In the genomic region with DNA sequence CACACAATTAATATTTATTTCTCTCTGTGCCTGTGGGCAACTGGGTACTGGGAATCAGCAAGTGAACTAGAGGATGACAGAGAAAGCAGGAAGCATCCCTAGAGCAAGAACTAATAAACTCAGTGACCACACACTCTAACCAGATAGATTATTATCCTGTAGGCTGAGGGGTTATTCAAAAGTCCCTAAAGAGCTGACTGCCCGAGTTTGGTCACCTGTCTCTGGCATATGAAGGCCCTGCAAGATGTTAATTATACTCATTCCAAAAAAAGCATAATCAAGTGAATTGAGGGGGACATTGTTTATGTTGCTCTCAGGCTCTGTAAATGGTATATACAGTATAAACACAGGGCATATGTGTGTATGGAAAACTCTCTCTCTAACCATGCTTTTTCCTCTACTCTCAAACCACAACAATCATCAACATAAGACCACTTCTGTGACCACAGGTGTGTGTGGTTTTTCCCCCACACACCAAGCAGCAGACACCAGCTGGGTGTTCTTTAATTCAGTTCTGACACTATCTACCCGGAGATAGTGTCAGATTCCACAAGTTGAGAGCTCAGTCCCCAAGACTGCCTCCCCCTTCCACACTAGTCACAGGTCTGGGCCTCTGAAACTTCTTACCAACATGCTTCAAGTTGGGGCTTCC, we compare ENCODE assay signal across 8 cellular contexts. TPM values are rescaled to one million over a fixed set of nuclear protein-coding genes. Genes with fewer than 3 reads are reported as not detected.
DNase-seq lines count a peak whose midpoint lies in the region; ATAC-seq, FAIRE-seq and TF ChIP-seq lines count a peak whose summit lies in the region.
"Had no signal": no experiment of that assay in that cellular context is flagged by ENCODE, and none has a peak within 500 bp of the region (broad histone marks: within the 10 kb centered on the region; RNA-seq: fewer than 3 reads in every experiment).

No MANE protein-coding gene starts in this region.

- peaks cover 4% of the 10 kb centered on the region for H3K9me3 Mint-ChIP-seq in osteocyte (ENCODE audit: unreplicated experiment)

- no peaks in the 10 kb centered on the region for H3K36me3 ChIP-seq in H7 (replicated peaks; ENCODE audit: control insufficient read depth, insufficient read depth, low read length)
- H3K36me3 ChIP-seq in small intestine (ENCODE audit: control insufficient read depth in 2 of 2, insufficient read depth in 2 of 2, low read length in 2 of 2) = no peaks in the 10 kb centered on the region

- no peaks in the 10 kb centered on the region for H3K9me3 ChIP-seq in small intestine (ENCODE audit: control insufficient read depth, low read depth)

- H3K4me3 Mint-ChIP-seq in osteocyte (ENCODE audit: unreplicated experiment) = no peak overlapping the region

- DNase-seq in activated CD8-positive, alpha-beta memory T cell treated with anti-CD3 and anti-CD28 coated beads, Interleukin-2, amount 50 U/mL, for 48 hours = peak; percentile 66
- DNase-seq in stimulated activated CD8-positive, alpha-beta memory T cell treated with anti-CD3 and anti-CD28 coated beads, Interleukin-4, amount 100 ng/mL, for 24 hours (ENCODE audit: low read depth) = peak; percentile 21
- no peak for DNase-seq in osteocyte (ENCODE audit: extremely low spot score, unreplicated experiment)
- no peak for DNase-seq in H7
- no peak for DNase-seq in small intestine
- DNase-seq: NCI-H146 had no signal

- H3K27me3 Mint-ChIP-seq in osteocyte (ENCODE audit: unreplicated experiment) = peaks cover 29% of the 10 kb centered on the region

- no peak for TF ChIP-seq CTCF in osteocyte (IDR thresholded peaks at IDR 0.05)

- FAIRE-seq in small intestine (lab: Jason Lieb, UNC) = no peak

- H3K4me3 ChIP-seq in H7 (ENCODE audit: insufficient read depth, low read depth, low read length) (no peak overlapping the region), small intestine (ENCODE audit: low read depth in 1 of 2, low read length in 2 of 2) (no peak overlapping the region)

- WGBS in small intestine, 3 donors = 30 to 65% (median 42%) methylated on average over 2 of the region's 2 CpGs

- no peak overlapping the region for H3K27ac ChIP-seq in small intestine (ENCODE audit: low read depth in 1 of 2, low read length in 1 of 2)

- no peaks in the 10 kb centered on the region for H3K4me1 ChIP-seq in small intestine (ENCODE audit: control insufficient read depth in 2 of 2, insufficient read depth in 1 of 2, low read depth in 1 of 2, low read length in 1 of 2)

- no peaks in the 10 kb centered on the region for H3K4me1 Mint-ChIP-seq in osteocyte (ENCODE audit: unreplicated experiment)

- no peak overlapping the region for H3K27ac Mint-ChIP-seq in osteocyte (ENCODE audit: unreplicated experiment)

- H3K36me3 Mint-ChIP-seq in osteocyte (ENCODE audit: unreplicated experiment) = no peaks in the 10 kb centered on the region

- H3K27me3 ChIP-seq in H7 (ENCODE audit: control insufficient read depth, insufficient read depth, low read length) (peaks cover 5% of the 10 kb centered on the region), small intestine (ENCODE audit: control insufficient read depth in 2 of 2, insufficient read depth in 2 of 2, low read length in 2 of 2) (no peaks in the 10 kb centered on the region)

- peak; percentile 78 for ATAC-seq in GM19351 (IDR thresholded peaks at IDR 0.05; ENCODE audit: unreplicated experiment)
- ATAC-seq in HG03159 (IDR thresholded peaks at IDR 0.05; ENCODE audit: unreplicated experiment) = peak; percentile 53

RNA-seq across cellular contexts. Expression of a gene that starts 6.2 kb away (rescaled TPM):
- total RNA-seq in osteocyte = 4.9 and 6.1 TPM in 2 replicates
- total RNA-seq in H7 (2014; rRNA removed; shearing (Covaris generic)) = 0.62 and 0.78 TPM in 2 replicates
- polyA plus RNA-seq in small intestine = 1 to 10 TPM in 2 of 3 donors, under 1 TPM in 1; 0.45 to 2.5 (median 1.4) TPM

RNA-seq across cellular contexts. Expression of a gene that starts 56.2 kb away (rescaled TPM):
- 13.1 and 13.5 TPM in 2 replicates for total RNA-seq in osteocyte
- 15.9 and 17.1 TPM in 2 replicates for total RNA-seq in H7 (2014; rRNA removed; shearing (Covaris generic))
- polyA plus RNA-seq in small intestine = 10 to 100 TPM in 1 of 3 donors, 1 to 10 TPM in 2; 6.3 to 21.7 (median 7.0) TPM

Comparison
In these comparisons a context has a peak if more than half of its experiments do, and no peak if none do; other contexts are left out.
1. DNase-seq: peak in activated CD8-positive, alpha-beta memory T cell treated with anti-CD3 and anti-CD28 coated beads, Interleukin-2, amount 50 U/mL, for 48 hours (single experiment) and stimulated activated CD8-positive, alpha-beta memory T cell treated with anti-CD3 and anti-CD28 coated beads, Interleukin-4, amount 100 ng/mL, for 24 hours (single experiment); none in osteocyte (single experiment), H7 (single experiment) and small intestine (single experiment).